In the genomic region with DNA sequence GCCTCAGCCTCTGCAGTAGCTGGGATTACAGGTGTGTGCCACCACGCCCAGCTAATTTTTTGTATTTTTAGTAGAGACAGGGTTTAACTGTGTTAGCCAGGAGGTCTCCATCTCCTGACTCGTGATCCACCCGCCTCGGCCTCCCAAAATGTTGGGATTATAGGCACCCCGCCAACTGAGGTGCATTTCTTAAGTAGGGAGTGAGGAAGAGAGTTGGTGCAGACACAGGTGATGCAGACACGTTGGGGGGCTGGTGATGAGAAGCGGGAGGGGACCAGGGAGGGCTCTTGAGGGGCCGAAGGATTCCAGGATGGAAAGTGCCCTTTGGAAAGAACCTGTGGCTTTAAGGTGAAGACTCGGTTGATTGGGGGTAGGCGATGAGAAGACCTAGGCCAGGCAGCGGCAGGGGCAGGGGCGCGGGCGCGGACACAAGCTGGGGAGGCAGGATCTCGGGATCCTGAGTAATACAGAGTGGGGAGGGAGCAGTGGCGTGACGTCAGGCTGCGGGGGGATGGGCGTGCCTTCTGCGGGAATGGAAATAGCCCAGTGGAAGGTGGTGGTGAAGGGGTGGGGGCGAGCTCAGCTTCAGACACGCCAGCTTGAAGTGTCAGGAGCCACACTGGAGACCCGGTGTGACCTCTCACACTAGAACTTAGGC, we compare ENCODE assay signal across 10 cellular contexts. TPM values are rescaled to one million over a fixed set of nuclear protein-coding genes. Genes with fewer than 3 reads are reported as not detected.
DNase-seq lines count a peak whose midpoint lies in the region; TF ChIP-seq lines count a peak whose summit lies in the region.
"Had no signal": no experiment of that assay in that cellular context is flagged by ENCODE, and none has a peak within 500 bp of the region (broad histone marks: within the 10 kb centered on the region; RNA-seq: fewer than 3 reads in every experiment).

No MANE protein-coding gene starts in this region.

- H3K27me3 ChIP-seq in breast epithelium = no peaks in the 10 kb centered on the region
- H3K27me3 ChIP-seq in fibroblast of lung (ENCODE audit: control insufficient read depth, insufficient read depth, low read length) = no peaks in the 10 kb centered on the region
- no peaks in the 10 kb centered on the region for H3K27me3 ChIP-seq in vagina

- no peaks in the 10 kb centered on the region for H3K27me3 Mint-ChIP-seq in MCF 10A (ENCODE audit: insufficient read depth, unreplicated experiment)
- H3K27me3 Mint-ChIP-seq: activated naive CD8-positive, alpha-beta T cell had no signal

- H3K9me3 ChIP-seq in breast epithelium = no peaks in the 10 kb centered on the region
- no peaks in the 10 kb centered on the region for H3K9me3 ChIP-seq in fibroblast of lung (ENCODE audit: control insufficient read depth, insufficient read depth, low read depth, low read length)
- H3K9me3 ChIP-seq in vagina = no peaks in the 10 kb centered on the region

- H3K4me3 ChIP-seq in breast epithelium (peak overlapping the region in 2 of 3 donors; percentile 9 to 47), fibroblast of lung (replicated peaks in 1 of 4; ENCODE audit: control extremely low read depth in 1 of 4, insufficient read depth in 1 of 4, low read depth in 3 of 4, low read length in 4 of 4) (peak overlapping the region in 1 of 4 experiments; percentile 24), vagina (peak overlapping the region in 1 of 2 donors; percentile 23)

- H3K79me2 ChIP-seq in fibroblast of lung (ENCODE audit: control insufficient read depth, insufficient read depth, low read length) = peaks cover 23% of the 10 kb centered on the region

- TF ChIP-seq CTCF in breast epithelium (IDR thresholded peaks at IDR 0.05) (no peak), MCF 10A (IDR thresholded peaks at IDR 0.05; ENCODE audit: unreplicated experiment) (no peak), fibroblast of lung (conservative IDR thresholded peaks at IDR 0.05 in 1 of 2, IDR thresholded peaks at IDR 0.05 in 1 of 2; ENCODE audit: low read depth in 1 of 2, low read length in 2 of 2) (no peak), vagina (IDR thresholded peaks at IDR 0.05) (no peak)

- DNase-seq in breast epithelium (ENCODE audit: low spot score in 2 of 2) (no peak), MCF 10A (ENCODE audit: unreplicated experiment) (no peak), fibroblast of lung (ENCODE audit: low read depth in 2 of 2) (peak; percentile 61 to 70), myocyte (ENCODE audit: low read depth) (peak; percentile 58), vagina (ENCODE audit: extremely low spot score in 2 of 2) (no peak), activated T-cell treated with anti-CD3 and anti-CD28 coated beads for 4 hours (no peak), RPMI8226 (no peak)
- no peak for DNase-seq in central memory CD4-positive, alpha-beta T cell
- DNase-seq: NCI-H1417 treated with DMSO at 0.1 percent for 48 hours had no signal

- H3K4me1 ChIP-seq in breast epithelium (peaks cover 0 to 15% of the 10 kb centered on the region in 2 donors), fibroblast of lung (ENCODE audit: control insufficient read depth, extremely low read depth, insufficient read depth, low read length) (peaks cover 13% of the 10 kb centered on the region), vagina (peaks cover 26% of the 10 kb centered on the region)

- no peak for TF ChIP-seq POLR2A in breast epithelium (IDR thresholded peaks at IDR 0.05)
- TF ChIP-seq POLR2A in vagina (IDR thresholded peaks at IDR 0.05) = no peak

- POLR2A ChIA-PET in MCF 10A (lab: Yijun Ruan, JAX) = interaction anchor here (0.9 kb wide), 1 partner anchor 297 kb away, joined by 3 read pairs; a partner anchor contains a TSS

- no peak overlapping the region for H3K4me3 Mint-ChIP-seq in MCF 10A (ENCODE audit: unreplicated experiment)

- BruUV-seq in MCF 10A (replicated peaks; lab: Mats Ljungman, UMichigan) = no TSS peak

- peak overlapping the region in 1 of 2 donors; percentile 98 for H3K27ac ChIP-seq in breast epithelium
- peak overlapping the region; percentile 44 for H3K27ac ChIP-seq in fibroblast of lung (ENCODE audit: insufficient read depth, low read length)
- H3K27ac ChIP-seq in vagina = peak overlapping the region; percentile 99

- H3K9ac ChIP-seq in fibroblast of lung (ENCODE audit: insufficient read depth, low read length) = no peak overlapping the region

- intact Hi-C loops in breast epithelium (cut with DNase I; ENCODE audit: low total_unique reads) (no loop called here), MCF 10A (cut with micrococcal nuclease) (no loop called here), vagina (cut with DNase I) (loop anchor here (10.0 kb wide), 2 partner anchors 256 to 356 kb away; a partner anchor contains a TSS)

- CTCF ChIA-PET in MCF 10A (lab: Yijun Ruan, JAX) = interaction anchor here (0.5 kb wide), 1 partner anchor 348 kb away, joined by 3 read pairs; no protein-coding TSS in a partner anchor

- no peaks in the 10 kb centered on the region for H4K20me1 ChIP-seq in fibroblast of lung (ENCODE audit: control insufficient read depth, extremely low read depth, insufficient read depth, low read length)

- no peaks in the 10 kb centered on the region for H3K9me3 Mint-ChIP-seq in MCF 10A (ENCODE audit: unreplicated experiment)

- H3K4me1 Mint-ChIP-seq in MCF 10A (ENCODE audit: insufficient read depth, unreplicated experiment) = peaks cover 14% of the 10 kb centered on the region

- H3K36me3 ChIP-seq in breast epithelium (no peaks in the 10 kb centered on the region), fibroblast of lung (ENCODE audit: control insufficient read depth, insufficient read depth, low read length) (peaks cover under 1% of the 10 kb centered on the region), vagina (no peaks in the 10 kb centered on the region)

- peak overlapping the region; percentile 58 for H3K4me2 ChIP-seq in fibroblast of lung (ENCODE audit: extremely low read depth, insufficient read depth, low read length)

- H3K36me3 Mint-ChIP-seq in MCF 10A (ENCODE audit: insufficient read depth, unreplicated experiment) = peaks cover 8% of the 10 kb centered on the region
- H3K36me3 Mint-ChIP-seq: activated naive CD8-positive, alpha-beta T cell had no signal

- no peak overlapping the region for H2AFZ ChIP-seq in fibroblast of lung (ENCODE audit: low read length)

- no peak overlapping the region for H3K27ac Mint-ChIP-seq in MCF 10A (ENCODE audit: low read depth, unreplicated experiment)

RNA-seq across cellular contexts. Expression of a gene that starts 2.5 kb away (rescaled TPM):
- total RNA-seq in breast epithelium = 10 to 100 TPM; 27.5 to 70.2 (median 45.4) TPM
- 173 and 198 TPM in 2 replicates for total RNA-seq in MCF 10A (2022)
- total RNA-seq in fibroblast of lung = 5.1 and 11.2 TPM in 2 replicates
- 43.0 and 53.9 TPM in 2 replicates for polyA plus RNA-seq in fibroblast of lung
- 209 and 298 TPM in 2 replicates for polyA plus RNA-seq in fibroblast of lung (2012)
- polyA minus RNA-seq in fibroblast of lung (ENCODE audit: low replicate concordance) = 97.9 and 117 TPM in 2 replicates
- total RNA-seq in myocyte = 50.9 and 59.2 TPM in 2 replicates
- 273 TPM for polyA plus RNA-seq in myocyte (2012)
- 133 TPM for total RNA-seq in vagina

RNA-seq across cellular contexts. Expression of a gene that starts 8.9 kb away (rescaled TPM):
- 10 to 100 TPM; 27.9 to 57.0 (median 28.2) TPM for total RNA-seq in breast epithelium
- 15.8 and 26.5 TPM in 2 replicates for total RNA-seq in MCF 10A (2022)
- 37.2 and 39.0 TPM in 2 replicates for total RNA-seq in fibroblast of lung
- 10.8 and 12.6 TPM in 2 replicates for polyA plus RNA-seq in fibroblast of lung
- 12.9 and 20.5 TPM in 2 replicates for polyA plus RNA-seq in fibroblast of lung (2012)
- polyA minus RNA-seq in fibroblast of lung (ENCODE audit: low replicate concordance) = 13.3 and 19.2 TPM in 2 replicates
- total RNA-seq in myocyte = 39.7 and 47.1 TPM in 2 replicates
- polyA plus RNA-seq in myocyte (2012) = 32.5 TPM
- 25.5 TPM for total RNA-seq in vagina

RNA-seq across cellular contexts. Expression of a gene that starts 20.0 kb away (rescaled TPM):
- total RNA-seq in breast epithelium = 1 to 10 TPM in 2 of 3 donors, not detected in 1; 2.3 to 2.6 TPM
- not detected in 2 replicates for total RNA-seq in MCF 10A (2022)
- total RNA-seq in fibroblast of lung = not detected in 2 replicates
- polyA plus RNA-seq in fibroblast of lung = not detected in 2 replicates
- polyA plus RNA-seq in fibroblast of lung (2012) = 1.8 and 2.1 TPM in 2 replicates
- polyA minus RNA-seq in fibroblast of lung (ENCODE audit: low replicate concordance) = not detected in 2 replicates
- 0.32 TPM in 1 of 2 replicates, not detected in the other for total RNA-seq in myocyte
- 2.5 TPM for polyA plus RNA-seq in myocyte (2012)
- not detected for total RNA-seq in vagina

RNA-seq across cellular contexts. Expression of a gene that starts 26.6 kb away (rescaled TPM):
- total RNA-seq in breast epithelium = 10 to 100 TPM; 28.8 to 32.8 (median 29.4) TPM
- total RNA-seq in MCF 10A (2022) = 32.3 and 38.0 TPM in 2 replicates
- total RNA-seq in fibroblast of lung = 17.7 and 25.9 TPM in 2 replicates
- 30.7 and 32.1 TPM in 2 replicates for polyA plus RNA-seq in fibroblast of lung
- 14.9 and 15.9 TPM in 2 replicates for polyA plus RNA-seq in fibroblast of lung (2012)
- 22.7 and 30.4 TPM in 2 replicates for polyA minus RNA-seq in fibroblast of lung (ENCODE audit: low replicate concordance)
- total RNA-seq in myocyte = 22.4 and 22.6 TPM in 2 replicates
- polyA plus RNA-seq in myocyte (2012) = 28.1 TPM
- total RNA-seq in vagina = 29.2 TPM

RNA-seq across cellular contexts. Expression of a gene that starts 36.3 kb away (rescaled TPM):
- 10 to 100 TPM in 2 of 3 donors, 1 to 10 TPM in 1; 8.8 to 22.0 (median 16.7) TPM for total RNA-seq in breast epithelium
- total RNA-seq in MCF 10A (2022) = 7.6 and 8.1 TPM in 2 replicates
- total RNA-seq in fibroblast of lung = 8.5 and 10.9 TPM in 2 replicates
- 6.3 and 6.7 TPM in 2 replicates for polyA plus RNA-seq in fibroblast of lung
- polyA plus RNA-seq in fibroblast of lung (2012) = 7.5 and 8.3 TPM in 2 replicates
- 14.7 and 21.0 TPM in 2 replicates for polyA minus RNA-seq in fibroblast of lung (ENCODE audit: low replicate concordance)
- total RNA-seq in myocyte = 27.6 and 46.3 TPM in 2 replicates
- polyA plus RNA-seq in myocyte (2012) = 11.1 TPM
- 9.6 TPM for total RNA-seq in vagina

Comparison
In these comparisons a context has a peak if more than half of its experiments do, and no peak if none do; other contexts are left out.
1. DNase-seq: peak in fibroblast of lung (2 of 2) and myocyte (single experiment); none in breast epithelium (0 of 2), MCF 10A (single experiment), vagina (0 of 2), central memory CD4-positive, alpha-beta T cell (single experiment), activated T-cell treated with anti-CD3 and anti-CD28 coated beads for 4 hours (single experiment) and RPMI8226 (single experiment).